ENCODE assay signal across 8 cellular contexts in the genomic region with DNA sequence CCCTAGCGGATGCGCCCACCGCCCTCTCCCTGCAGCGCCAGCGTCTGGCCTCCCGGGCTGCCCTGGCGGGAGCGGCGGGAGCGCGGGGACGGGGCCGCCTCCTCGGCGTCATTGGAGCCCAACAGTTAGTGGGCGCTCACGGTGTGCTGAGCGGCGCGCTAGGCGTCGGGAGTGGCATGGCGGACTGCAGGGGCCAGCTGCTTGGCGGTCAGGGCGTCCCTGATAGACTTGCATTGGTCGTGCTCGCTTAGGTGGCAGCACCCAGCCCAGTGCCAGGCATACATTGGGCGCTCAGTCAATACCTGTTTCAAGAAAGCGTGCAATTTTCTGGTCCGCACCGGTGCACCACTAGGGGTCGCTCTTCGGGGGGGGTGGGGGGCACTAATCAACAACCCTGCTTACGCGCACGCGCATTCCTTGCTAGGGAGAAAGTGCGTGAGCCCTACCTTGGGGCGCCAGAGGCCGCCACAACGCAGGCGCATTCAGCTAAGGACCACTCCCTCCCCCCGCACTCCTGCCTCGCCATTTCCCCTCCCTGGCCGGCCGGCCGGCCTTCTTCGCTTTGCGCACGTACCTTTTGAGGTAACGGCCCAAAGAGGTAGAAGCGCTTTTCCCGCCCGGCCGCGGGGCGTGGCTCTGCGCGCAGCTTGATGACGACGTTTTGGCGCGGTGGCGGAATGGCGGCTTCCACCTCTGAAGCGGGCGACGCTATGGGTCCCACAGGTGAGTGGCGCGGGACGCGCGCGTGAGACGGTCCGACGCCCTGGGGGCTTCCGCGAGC. TPM values are rescaled to one million over a fixed set of nuclear protein-coding genes. Genes with fewer than 3 reads are reported as not detected.
DNase-seq lines count a peak whose midpoint lies in the region; ATAC-seq and TF ChIP-seq lines count a peak whose summit lies in the region.

No MANE protein-coding gene starts in this region.

- ATAC-seq in GM21423 (IDR thresholded peaks at IDR 0.05; ENCODE audit: unreplicated experiment): peak; percentile 71

- peaks cover 14% of the 10 kb centered on the region for H3K36me3 ChIP-seq in HUES48 (ENCODE audit: control insufficient read depth, insufficient read depth, low read length)
- H3K36me3 ChIP-seq in endodermal cell (ENCODE audit: control insufficient read depth, insufficient read depth, low read length): peaks cover 4% of the 10 kb centered on the region
- peaks cover 36% of the 10 kb centered on the region for H3K36me3 ChIP-seq in mesodermal cell (ENCODE audit: control insufficient read depth, insufficient read depth, low read length)

- TF ChIP-seq CTCF in endodermal cell (conservative IDR thresholded peaks at IDR 0.05): peak; percentile 78

- WGBS in endodermal cell (ENCODE audit: insufficient coverage in 1 of 2, insufficient read length in 1 of 2), 2 experiments: 0% methylated on average over 38 to 79 of the region's 79 CpGs
- 0 to 1% methylated on average over 53 to 67 of the region's 79 CpGs for WGBS in mesodermal cell (ENCODE audit: insufficient coverage in 2 of 2), 2 experiments

- H3K27me3 Mint-ChIP-seq in endodermal cell (ENCODE audit: insufficient read depth): no peaks in the 10 kb centered on the region

- H3K4me1 Mint-ChIP-seq in endodermal cell: peaks cover 16% of the 10 kb centered on the region

- H3K27me3 ChIP-seq in HUES48 (ENCODE audit: control insufficient read depth, insufficient read depth, low read length) (no peaks in the 10 kb centered on the region), endodermal cell (ENCODE audit: control insufficient read depth, insufficient read depth, low read length, poor library complexity, severe bottlenecking) (no peaks in the 10 kb centered on the region)

- no peaks in the 10 kb centered on the region for H3K9me3 Mint-ChIP-seq in endodermal cell

- H3K4me3 ChIP-seq in HUES48 (ENCODE audit: low read depth, low read length) (peak overlapping the region; percentile 88), endodermal cell (ENCODE audit: low read length) (peak overlapping the region; percentile 96), mesodermal cell (ENCODE audit: extremely low read depth, insufficient read depth, low read length, poor library complexity, severe bottlenecking) (peak overlapping the region; percentile 96)

- H3K4me1 ChIP-seq in HUES48 (ENCODE audit: control insufficient read depth, insufficient read depth, low read length): peaks cover 4% of the 10 kb centered on the region; the same call in 1 of the 2 replicates
- no peaks in the 10 kb centered on the region for H3K4me1 ChIP-seq in endodermal cell (ENCODE audit: control insufficient read depth, insufficient read depth, low read length)
- H3K4me1 ChIP-seq in mesodermal cell (ENCODE audit: control insufficient read depth, insufficient read depth, low read length, poor library complexity, severe bottlenecking): peaks cover 3% of the 10 kb centered on the region

- DNase-seq in DMS 273 (lab: John Stamatoyannopoulos, UW; ENCODE audit: unreplicated experiment) (peak; percentile 98), NOMO-1 treated with dmso at 0.1 percent for 144 hours (lab: John Stamatoyannopoulos, UW; ENCODE audit: unreplicated experiment) (peak; percentile 92), endodermal cell (peak; percentile 99)
- DNase-seq in activated CD8-positive, alpha-beta memory T cell treated with anti-CD3 and anti-CD28 coated beads, Interleukin-2, amount 50 U/mL, for 1 hour (ENCODE audit: extremely low read depth): peak; percentile 88
- peak; percentile 91 for DNase-seq in stimulated activated CD8-positive, alpha-beta memory T cell treated with anti-CD3 and anti-CD28 coated beads, Interleukin-15, amount 100 ng/mL, for 24 hours (ENCODE audit: low read depth)

- H3K27ac Mint-ChIP-seq in endodermal cell: peak overlapping the region; percentile 98

- H3K36me3 Mint-ChIP-seq in endodermal cell (ENCODE audit: low read depth): peaks cover 11% of the 10 kb centered on the region

- H3K9me3 ChIP-seq in HUES48 (ENCODE audit: control insufficient read depth, insufficient read depth, low read length) (no peaks in the 10 kb centered on the region), endodermal cell (ENCODE audit: control insufficient read depth, low read length) (no peaks in the 10 kb centered on the region), mesodermal cell (ENCODE audit: control insufficient read depth, low read length) (no peaks in the 10 kb centered on the region)

- peak overlapping the region; percentile 92 for H3K9ac ChIP-seq in HUES48 (ENCODE audit: low read depth, low read length)
- peak overlapping the region; percentile 88 for H3K9ac ChIP-seq in endodermal cell (ENCODE audit: extremely low read depth, low read length, poor library complexity, severe bottlenecking)

- peak overlapping the region; percentile 95 for H3K4me3 Mint-ChIP-seq in endodermal cell

- H3K27ac ChIP-seq in HUES48 (ENCODE audit: low read depth, low read length): peak overlapping the region; percentile 96
- H3K27ac ChIP-seq in endodermal cell (ENCODE audit: low read depth, low read length): peak overlapping the region; percentile 77
- peak overlapping the region; percentile 82 for H3K27ac ChIP-seq in mesodermal cell (ENCODE audit: low read depth, low read length, severe bottlenecking)

RNA-seq across cellular contexts. Expression of gene MZT2A, which starts 0.4 kb away (rescaled TPM):
- 100 to 1,000 TPM; 133 to 144 TPM for total RNA-seq in endodermal cell
- polyA plus RNA-seq in endodermal cell (2013, experiment 1 of 2): 105 TPM
- polyA plus RNA-seq in endodermal cell (2013, experiment 2 of 2): 98.1 TPM
- 117 TPM for polyA plus RNA-seq in mesodermal cell (2013, experiment 1 of 2)
- 92.9 TPM for polyA plus RNA-seq in mesodermal cell (2013, experiment 2 of 2)

RNA-seq across cellular contexts. Expression of gene TUBA3D, which starts 16.7 kb away (rescaled TPM):
- not detected for total RNA-seq in endodermal cell
- not detected for polyA plus RNA-seq in endodermal cell (2013, experiment 1 of 2)
- not detected for polyA plus RNA-seq in endodermal cell (2013, experiment 2 of 2)
- not detected for polyA plus RNA-seq in mesodermal cell (2013, experiment 1 of 2)
- not detected for polyA plus RNA-seq in mesodermal cell (2013, experiment 2 of 2)

RNA-seq across cellular contexts. Expression of gene CCDC74A, which starts 35.1 kb away (rescaled TPM):
- 10 to 100 TPM; 17.3 to 29.9 TPM for total RNA-seq in endodermal cell
- 42.5 TPM for polyA plus RNA-seq in endodermal cell (2013, experiment 1 of 2)
- polyA plus RNA-seq in endodermal cell (2013, experiment 2 of 2): 46.0 TPM
- polyA plus RNA-seq in mesodermal cell (2013, experiment 1 of 2): 52.0 TPM
- 41.9 TPM for polyA plus RNA-seq in mesodermal cell (2013, experiment 2 of 2)

Comparison
In these comparisons a context has a peak if more than half of its experiments do, and no peak if none do; other contexts are left out.
1. Peak in every context shown above with its lines: DNase-seq, ATAC-seq, H3K4me3 ChIP-seq and H3K27ac ChIP-seq.